Comparison of ENCODE assay signal across 8 cellular contexts in the genomic region with DNA sequence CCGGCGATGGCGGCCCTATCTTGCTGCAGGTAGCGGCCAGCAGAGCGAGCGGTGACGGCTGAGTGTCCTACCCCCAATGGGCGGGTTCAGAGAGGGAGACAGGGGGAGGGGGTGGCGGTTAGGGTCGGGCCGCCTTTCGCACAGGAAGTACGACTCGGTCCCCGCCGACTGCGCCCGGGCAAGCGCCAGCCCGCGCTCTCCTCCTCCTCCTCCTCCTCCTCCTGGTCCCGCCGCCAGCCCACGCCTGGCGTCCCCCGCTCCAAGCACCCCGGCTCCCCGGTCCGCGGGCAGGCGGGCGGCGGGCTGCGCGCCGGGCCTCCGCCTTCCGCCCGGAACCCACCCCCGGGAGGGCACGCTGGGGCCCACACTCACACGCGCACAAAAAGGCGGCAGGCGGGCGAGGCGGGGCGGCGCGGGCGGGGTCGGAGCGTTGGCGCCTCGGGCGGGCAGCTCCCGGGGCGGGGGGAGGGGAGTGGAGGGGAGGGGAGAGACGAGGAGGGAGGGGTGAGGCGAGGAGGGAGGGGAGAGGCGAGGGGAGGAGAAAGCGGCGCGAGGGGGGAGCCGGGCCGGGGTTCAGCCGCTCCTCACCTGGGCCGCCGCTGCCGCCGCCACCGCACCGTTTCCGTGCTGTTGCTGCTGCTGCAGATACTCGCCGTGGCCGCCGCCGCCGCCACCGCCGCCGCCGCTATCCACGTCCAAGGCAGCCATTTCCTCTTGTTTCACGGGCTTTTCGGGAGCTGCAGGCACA. TPM values are rescaled to one million over a fixed set of nuclear protein-coding genes. Genes with fewer than 3 reads are reported as not detected.
DNase-seq lines count a peak whose midpoint lies in the region; ATAC-seq and TF ChIP-seq lines count a peak whose summit lies in the region.

No MANE protein-coding gene starts in this region.

- no peak overlapping the region for H2BK12ac ChIP-seq in H9 (ENCODE audit: insufficient read length, low read depth, low read length)

- H3K4ac ChIP-seq in H9 (ENCODE audit: low read depth, low read length), result no peak overlapping the region

- CTCF ChIA-PET in activated naive CD4-positive, alpha-beta T cell treated with anti-CD3 and anti-CD28 coated beads for 36 hours (lab: Charles Lee), result no interaction called here

- H3T11ph ChIP-seq in H9 (ENCODE audit: low read length), result no peak overlapping the region

- H3K18ac ChIP-seq in H9 (ENCODE audit: insufficient read length, low read depth, low read length), result peak overlapping the region; percentile 74

- TF ChIP-seq POLR2A in gastroesophageal sphincter (IDR thresholded peaks at IDR 0.05) (peak; percentile 64 to 72), suprapubic skin (IDR thresholded peaks at IDR 0.05) (peak in 1 of 2 donors; percentile 85)

- H2AK5ac ChIP-seq in H9 (ENCODE audit: insufficient read length, low read length), result no peak overlapping the region

- H2BK5ac ChIP-seq in H9 (ENCODE audit: insufficient read length, low read length), result no peak overlapping the region

- peak overlapping the region; percentile 76; the same call in 1 of the 2 replicates for H3K4me3 ChIP-seq in MM.1S (ENCODE audit: low read length)
- peak overlapping the region; percentile 65 for H3K4me3 ChIP-seq in SJSA1
- peak overlapping the region; percentile 89 to 99 for H3K4me3 ChIP-seq in gastroesophageal sphincter
- peak overlapping the region; percentile 98 for H3K4me3 ChIP-seq in suprapubic skin

- no peak overlapping the region for H3K23ac ChIP-seq in H9 (ENCODE audit: insufficient read length, low read depth, low read length)

- H3K27me3 Mint-ChIP-seq in H9 (ENCODE audit: low read depth), result no peaks in the 10 kb centered on the region
- H3K27me3 Mint-ChIP-seq in activated naive CD4-positive, alpha-beta T cell treated with anti-CD3 and anti-CD28 coated beads for 36 hours (ENCODE audit: low read depth), result no peaks in the 10 kb centered on the region

- no peak overlapping the region for H4K91ac ChIP-seq in H9 (ENCODE audit: insufficient read length, low read depth, low read length)

- peak; percentile 68 for ATAC-seq in gastroesophageal sphincter

- no peak for TF ChIP-seq CTCF in H9 (conservative IDR thresholded peaks at IDR 0.05)
- no peak for TF ChIP-seq CTCF in MM.1S (IDR thresholded peaks at IDR 0.05; ENCODE audit: low read length)
- no peak for TF ChIP-seq CTCF in gastroesophageal sphincter (IDR thresholded peaks at IDR 0.05)
- TF ChIP-seq CTCF in suprapubic skin (IDR thresholded peaks at IDR 0.05), result no peak

- H3K9me3 ChIP-seq in ES-I3 (ENCODE audit: control insufficient read depth, insufficient read depth, low read length) (no peaks in the 10 kb centered on the region), H9 (ENCODE audit: control insufficient read depth, low read depth, low read length) (no peaks in the 10 kb centered on the region), MM.1S (replicated peaks; ENCODE audit: insufficient read depth, low read length) (no peaks in the 10 kb centered on the region), SJSA1 (replicated peaks) (no peaks in the 10 kb centered on the region), gastroesophageal sphincter (peaks cover 0 to 5% (median 0%) of the 10 kb centered on the region in 3 donors), suprapubic skin (no peaks in the 10 kb centered on the region)

- H4K5ac ChIP-seq in H9 (ENCODE audit: insufficient read length, low read depth, low read length), result no peak overlapping the region

- H3K27me3 ChIP-seq in H9 (ENCODE audit: insufficient read depth, low read length) (no peaks in the 10 kb centered on the region), MM.1S (replicated peaks; ENCODE audit: insufficient read depth, low read length) (no peaks in the 10 kb centered on the region), SJSA1 (replicated peaks) (no peaks in the 10 kb centered on the region), gastroesophageal sphincter (no peaks in the 10 kb centered on the region), suprapubic skin (no peaks in the 10 kb centered on the region)

- H3K79me1 ChIP-seq in H9 (ENCODE audit: insufficient read depth, low read depth, low read length, poor library complexity, severe bottlenecking), result no peaks in the 10 kb centered on the region

- no peak overlapping the region for H4K8ac ChIP-seq in H9 (replicated peaks; ENCODE audit: insufficient read length, low read depth, low read length)

- H3K4me2 ChIP-seq in H9 (ENCODE audit: insufficient read depth, insufficient read length, low read length) (peak overlapping the region; percentile 41), MM.1S (ENCODE audit: low read depth, low read length) (no peak overlapping the region)

- peaks cover 25% of the 10 kb centered on the region for H3F3A ChIP-seq in MM.1S (ENCODE audit: insufficient read depth, low read length)

- H2BK20ac ChIP-seq in H9 (ENCODE audit: low read depth, low read length, poor library complexity, severe bottlenecking), result no peak overlapping the region

- intact Hi-C loops in activated naive CD4-positive, alpha-beta T cell treated with anti-CD3 and anti-CD28 coated beads for 36 hours (cut with micrococcal nuclease), result loop anchor here (1.0 to 10.0 kb wide), 12 partner anchors 13 to 1218 kb away; a partner anchor contains a TSS

- H2AFZ ChIP-seq in H9 (ENCODE audit: low read length) (no peak overlapping the region), MM.1S (ENCODE audit: low read length) (no peak overlapping the region)

- no peaks in the 10 kb centered on the region for H3K9me2 ChIP-seq in MM.1S (replicated peaks; ENCODE audit: insufficient read depth, low read length)

- TF ChIP-seq EP300 in gastroesophageal sphincter (IDR thresholded peaks at IDR 0.05) (no peak), suprapubic skin (IDR thresholded peaks at IDR 0.05) (no peak)

- no peaks in the 10 kb centered on the region for H3K36me3 ChIP-seq in ES-I3 (ENCODE audit: insufficient read depth, low read length)
- H3K36me3 ChIP-seq in MM.1S (replicated peaks; ENCODE audit: insufficient read depth, low read length), result no peaks in the 10 kb centered on the region
- H3K36me3 ChIP-seq in SJSA1, result peaks cover 39% of the 10 kb centered on the region
- peaks cover 0 to 4% of the 10 kb centered on the region in 2 donors for H3K36me3 ChIP-seq in gastroesophageal sphincter
- H3K36me3 ChIP-seq in suprapubic skin, result no peaks in the 10 kb centered on the region

- peak overlapping the region; percentile 79 to 97 for H3K4me3 Mint-ChIP-seq in H9
- H3K4me3 Mint-ChIP-seq in activated naive CD4-positive, alpha-beta T cell treated with anti-CD3 and anti-CD28 coated beads for 36 hours, result peak overlapping the region; percentile 75

- no peak overlapping the region; the same call in 1 of the 2 replicates for H2BK15ac ChIP-seq in H9 (ENCODE audit: low read depth, low read length)

- peaks cover 35 to 51% of the 10 kb centered on the region in 2 experiments for H3K4me1 Mint-ChIP-seq in H9
- peaks cover 34% of the 10 kb centered on the region for H3K4me1 Mint-ChIP-seq in activated naive CD4-positive, alpha-beta T cell treated with anti-CD3 and anti-CD28 coated beads for 36 hours (ENCODE audit: low read depth)

- peaks cover 21 to 35% (median 23%) of the 10 kb centered on the region in 3 experiments for H3K36me3 Mint-ChIP-seq in H9 (ENCODE audit: insufficient read depth in 1 of 3, low read depth in 3 of 3)
- H3K36me3 Mint-ChIP-seq in activated naive CD4-positive, alpha-beta T cell treated with anti-CD3 and anti-CD28 coated beads for 36 hours (ENCODE audit: low read depth), result peaks cover 32% of the 10 kb centered on the region

- peaks cover 6% of the 10 kb centered on the region for H3K23me2 ChIP-seq in H9 (ENCODE audit: insufficient read length, low read depth, low read length, poor library complexity, severe bottlenecking)

- H3K4me1 ChIP-seq in ES-I3 (ENCODE audit: insufficient read depth, low read length) (peaks cover 3% of the 10 kb centered on the region; the same call in 1 of the 2 replicates), H9 (ENCODE audit: insufficient read depth, low read length) (peaks cover 3% of the 10 kb centered on the region; the same call in 1 of the 2 replicates), MM.1S (ENCODE audit: low read length) (peaks cover 15% of the 10 kb centered on the region), SJSA1 (replicated peaks) (peaks cover 18% of the 10 kb centered on the region), gastroesophageal sphincter (peaks cover 3 to 53% (median 9%) of the 10 kb centered on the region in 3 donors), suprapubic skin (peaks cover 31% of the 10 kb centered on the region)

- WGBS in H9 (ENCODE audit: extremely low coverage, insufficient read length, low lambda C conversion rate), result no CpG with 5 or more reads among the region's 87 CpGs
- WGBS in gastroesophageal sphincter (ENCODE audit: low coverage in 1 of 2), 2 donors, result no CpG with 5 or more reads among the region's 87 CpGs
- under 1% methylated on average over 43 of the region's 87 CpGs for WGBS in suprapubic skin

- H4K20me1 ChIP-seq in H9 (ENCODE audit: control insufficient read depth, insufficient read depth, insufficient read length) (no peaks in the 10 kb centered on the region), MM.1S (ENCODE audit: insufficient read depth, low read length) (peaks cover 20% of the 10 kb centered on the region)

- H3K79me2 ChIP-seq in H9 (ENCODE audit: insufficient read depth, low read length) (peaks cover 31% of the 10 kb centered on the region), MM.1S (ENCODE audit: low read length) (peaks cover 56% of the 10 kb centered on the region)

- peak overlapping the region in 2 of 3 experiments; percentile 18 to 66; a peak in 2 of 7 replicates for H3K27ac Mint-ChIP-seq in H9
- peak overlapping the region; percentile 89 for H3K27ac Mint-ChIP-seq in activated naive CD4-positive, alpha-beta T cell treated with anti-CD3 and anti-CD28 coated beads for 36 hours

- H3K56ac ChIP-seq in H9 (ENCODE audit: insufficient read length, low read depth, low read length), result no peak overlapping the region

- H2BK120ac ChIP-seq in H9 (ENCODE audit: low read depth, low read length, poor library complexity, severe bottlenecking), result no peak overlapping the region

- H3K27ac ChIP-seq in H9 (ENCODE audit: insufficient read length, low read depth, low read length) (no peak overlapping the region), MM.1S (ENCODE audit: low read length) (peak overlapping the region; percentile 99; the same call in 1 of the 2 replicates), SJSA1 (peak overlapping the region; percentile 100), gastroesophageal sphincter (peak overlapping the region; percentile 97 to 100 (median 99)), suprapubic skin (peak overlapping the region; percentile 100)

- peak overlapping the region; percentile 88 for H3K9ac ChIP-seq in ES-I3 (ENCODE audit: low read depth, low read length)
- peak overlapping the region; percentile 42 for H3K9ac ChIP-seq in H9 (ENCODE audit: extremely low read depth, insufficient read length, low read length)
- peak overlapping the region; percentile 92 for H3K9ac ChIP-seq in MM.1S (ENCODE audit: low read length)

- peaks cover 0 to 6% of the 10 kb centered on the region in 2 experiments; a peak in 1 of 5 replicates for H3K9me3 Mint-ChIP-seq in H9
- no peaks in the 10 kb centered on the region for H3K9me3 Mint-ChIP-seq in activated naive CD4-positive, alpha-beta T cell treated with anti-CD3 and anti-CD28 coated beads for 36 hours

- DNase-seq in H9, result peak; percentile 91
- peak; percentile 92 for DNase-seq in MM.1S
- peak; percentile 88 to 95 for DNase-seq in SJSA1 (ENCODE audit: low read depth in 1 of 2, low spot score in 2 of 2)
- peak; percentile 94 for DNase-seq in activated naive CD4-positive, alpha-beta T cell treated with anti-CD3 and anti-CD28 coated beads for 36 hours
- peak; percentile 87 for DNase-seq in occipital lobe (lab: John Stamatoyannopoulos, UW)
- peak; percentile 95 for DNase-seq in suprapubic skin (ENCODE audit: low spot score in 2 of 2)

- peak overlapping the region; percentile 93 for H3K14ac ChIP-seq in H9 (ENCODE audit: insufficient read depth, low read length)

RNA-seq across cellular contexts. Expression of a gene that starts 1.2 kb away (rescaled TPM):
- total RNA-seq in H9 (2021) (86.3 and 87.6 TPM in 2 replicates), gastroesophageal sphincter (10 to 100 TPM; 69.7 to 94.3 (median 87.6) TPM), occipital lobe (215 TPM), suprapubic skin (100 to 1,000 TPM in 3 of 4 donors, 10 to 100 TPM in 1; 99.6 to 151 (median 113) TPM)
- 89.8 and 120 TPM in 2 replicates for total RNA-seq in SJSA1 (2014; rRNA removed; shearing (Covaris generic))
- 10 to 100 TPM; 89.8 to 99.7 TPM for total RNA-seq in activated naive CD4-positive, alpha-beta T cell treated with anti-CD3 and anti-CD28 coated beads for 36 hours

Comparison
In these comparisons a context has a peak if more than half of its experiments do, and no peak if none do; other contexts are left out.
1. H3K9ac ChIP-seq: peak in every context shown above with its lines; median percentile 92 in MM.1S; 88 in ES-I3; 42 in H9.